In genomic region chr3:132418916-132419315, GRCh38 we compare ENCODE assay signal across 2 cellular contexts.
TF ChIP-seq lines count a peak whose summit lies in the region.

No MANE protein-coding gene starts in this region.

TF ChIP-seq in GM23338, 12 proteins besides CTCF, POLR2A, EP300 and RAD21:
- TF ChIP-seq ZNF114 (CRISPR knock-in tag; IDR thresholded peaks at IDR 0.05) (no peak), ZNF462 (CRISPR knock-in tag; IDR thresholded peaks at IDR 0.05) (no peak), ZNF331 (CRISPR knock-in tag; IDR thresholded peaks at IDR 0.05; ENCODE audit: low read depth) (no peak), ETS1 (IDR thresholded peaks at IDR 0.05) (no peak), CREB1 (CRISPR knock-in tag; IDR thresholded peaks at IDR 0.05; ENCODE audit: low read depth) (no peak), JUNB (IDR thresholded peaks at IDR 0.05; ENCODE audit: unreplicated experiment) (no peak), EZH2phosphoT487 (IDR thresholded peaks at IDR 0.05; ENCODE audit: unreplicated experiment) (no peak), REST (IDR thresholded peaks at IDR 0.05; ENCODE audit: unreplicated experiment) (no peak), NANOG (IDR thresholded peaks at IDR 0.05; ENCODE audit: borderline replicate concordance) (no peak), EZH2 (IDR thresholded peaks at IDR 0.05; ENCODE audit: low read depth, unreplicated experiment) (no peak), STAT1 (IDR thresholded peaks at IDR 0.05; ENCODE audit: unreplicated experiment) (no peak), POLR2AphosphoS5 (IDR thresholded peaks at IDR 0.05; ENCODE audit: low read depth) (no peak)

TF ChIP-seq in H1, 55 proteins besides CTCF, POLR2A, EP300 and RAD21:
- TF ChIP-seq TBP (IDR thresholded peaks at IDR 0.05; ENCODE audit: low read depth, low read length): no peak
- no peak for TF ChIP-seq TAF7 (optimal IDR thresholded peaks at IDR 0.05; ENCODE audit: borderline replicate concordance, low read depth, low read length)
- no peak for TF ChIP-seq MAFK (IDR thresholded peaks at IDR 0.05; ENCODE audit: low read depth, low read length)
- no peak for TF ChIP-seq SIX5 (IDR thresholded peaks at IDR 0.05; ENCODE audit: low read depth, low read length)
- no peak for TF ChIP-seq CTBP2 (IDR thresholded peaks at IDR 0.05; ENCODE audit: borderline replicate concordance, insufficient read depth, insufficient read length, low read length)
- TF ChIP-seq CEBPB (IDR thresholded peaks at IDR 0.05; ENCODE audit: low read depth, low read length): no peak
- no peak for TF ChIP-seq MAX (IDR thresholded peaks at IDR 0.05)
- no peak for TF ChIP-seq ATF2 (IDR thresholded peaks at IDR 0.05; ENCODE audit: low read length)
- no peak for TF ChIP-seq KDM1A (IDR thresholded peaks at IDR 0.05; ENCODE audit: borderline replicate concordance, low read length)
- TF ChIP-seq ASH2L (IDR thresholded peaks at IDR 0.05; ENCODE audit: low read length): no peak
- no peak for TF ChIP-seq SP2 (IDR thresholded peaks at IDR 0.05; ENCODE audit: low read length)
- no peak for TF ChIP-seq SP1 (IDR thresholded peaks at IDR 0.05; ENCODE audit: low read depth, low read length)
- TF ChIP-seq SRF (IDR thresholded peaks at IDR 0.05; ENCODE audit: low read depth, low read length): no peak
- no peak for TF ChIP-seq RFX5 (IDR thresholded peaks at IDR 0.05; ENCODE audit: borderline replicate concordance, low read depth, low read length)
- no peak for TF ChIP-seq JUND (IDR thresholded peaks at IDR 0.05; ENCODE audit: low read length)
- TF ChIP-seq BACH1 (IDR thresholded peaks at IDR 0.05; ENCODE audit: low read length): no peak
- TF ChIP-seq RXRA (IDR thresholded peaks at IDR 0.05; ENCODE audit: insufficient read depth, low read depth, low read length): no peak
- TF ChIP-seq CHD7 (IDR thresholded peaks at IDR 0.05; ENCODE audit: insufficient replicate concordance, low read length): no peak
- TF ChIP-seq JUN (IDR thresholded peaks at IDR 0.05; ENCODE audit: low read depth, low read length): no peak
